19 cellular contexts compared by ENCODE assay signal in the genomic region with DNA sequence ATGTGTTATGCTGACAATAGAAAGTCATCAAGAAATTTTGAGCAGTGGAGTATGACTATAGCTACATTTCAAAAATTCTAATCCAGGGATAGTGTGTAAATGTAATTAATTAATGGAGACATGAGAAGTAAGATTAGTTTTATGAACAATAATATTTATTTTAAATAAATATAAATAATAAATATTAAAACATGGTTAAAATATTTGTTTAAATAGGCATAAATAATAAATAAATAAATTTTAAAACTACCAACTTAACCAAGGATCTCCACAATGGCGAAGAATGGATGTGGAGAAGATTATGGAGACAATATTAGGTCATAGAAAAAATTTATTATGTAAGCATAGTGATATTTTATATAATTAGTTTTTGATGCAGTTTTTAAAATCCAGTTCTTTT.
DNase-seq lines count a peak whose midpoint lies in the region; ATAC-seq, FAIRE-seq and TF ChIP-seq lines count a peak whose summit lies in the region.
"Had no signal": no experiment of that assay in that cellular context is flagged by ENCODE, and none has a peak within 500 bp of the region (broad histone marks: within the 10 kb centered on the region; RNA-seq: fewer than 3 reads in every experiment).

No MANE protein-coding gene starts in this region.

- no peaks in the 10 kb centered on the region for H3K36me3 Mint-ChIP-seq in WTC11
- H3K36me3 Mint-ChIP-seq in activated T-helper 1 cell treated with anti-CD3 and anti-CD28 coated beads, Interleukin-12 subunit alpha, Interleukin-12 subunit beta, Interleukin-2, Interleukin-4 antibody, amounts not matched to agents 30 ng/mL and 10 ng/mL and 1 ng/mL, durations not matched to agents 14 hours and 24 hours and 36 hours (ENCODE audit: low read depth), result no peaks in the 10 kb centered on the region
- H3K36me3 Mint-ChIP-seq in activated T-helper 17 cell treated with anti-CD3 and anti-CD28 coated beads, Interleukin-2, amount 50 U/mL, for 72 hours (ENCODE audit: low read depth), result no peaks in the 10 kb centered on the region
- H3K36me3 Mint-ChIP-seq: CD8-positive, alpha-beta T cell had no signal

- no peak for TF ChIP-seq CTCF in WTC11 (IDR thresholded peaks at IDR 0.05)

- intact Hi-C loops in activated T-helper 1 cell treated with anti-CD3 and anti-CD28 coated beads, Interleukin-12 subunit alpha, Interleukin-12 subunit beta, Interleukin-2, Interleukin-4 antibody, amounts not matched to agents 30 ng/mL and 10 ng/mL and 1 ng/mL, durations not matched to agents 14 hours and 24 hours and 36 hours (cut with micrococcal nuclease), result no loop called here

- peaks cover 3% of the 10 kb centered on the region; the same call in 1 of the 2 replicates for H3K27me3 Mint-ChIP-seq in WTC11 (ENCODE audit: low read depth)
- H3K27me3 Mint-ChIP-seq in activated T-helper 1 cell treated with anti-CD3 and anti-CD28 coated beads, Interleukin-12 subunit alpha, Interleukin-12 subunit beta, Interleukin-2, Interleukin-4 antibody, amounts not matched to agents 30 ng/mL and 10 ng/mL and 1 ng/mL, durations not matched to agents 14 hours and 24 hours and 36 hours (ENCODE audit: insufficient read depth), result no peaks in the 10 kb centered on the region
- no peaks in the 10 kb centered on the region for H3K27me3 Mint-ChIP-seq in activated T-helper 17 cell treated with anti-CD3 and anti-CD28 coated beads, Interleukin-2, amount 50 U/mL, for 72 hours
- H3K27me3 Mint-ChIP-seq: B cell; CD4-positive, alpha-beta T cell had no signal

- ATAC-seq in WTC11, result no peak
- ATAC-seq in activated T-helper 17 cell treated with anti-CD3 and anti-CD28 coated beads, Interleukin-2, amount 50 U/mL, for 72 hours (replicated peaks), result no peak
- ATAC-seq: A549; CD8-positive, alpha-beta T cell had no signal

- POLR2A ChIA-PET in WTC11 (lab: Charles Lee), result no interaction called here

- CTCF ChIA-PET in WTC11 (lab: Charles Lee), result no interaction called here

- H3K4me1 Mint-ChIP-seq in WTC11, result no peaks in the 10 kb centered on the region
- H3K4me1 Mint-ChIP-seq in activated T-helper 1 cell treated with anti-CD3 and anti-CD28 coated beads, Interleukin-12 subunit alpha, Interleukin-12 subunit beta, Interleukin-2, Interleukin-4 antibody, amounts not matched to agents 30 ng/mL and 10 ng/mL and 1 ng/mL, durations not matched to agents 14 hours and 24 hours and 36 hours (ENCODE audit: low read depth), result no peaks in the 10 kb centered on the region
- H3K4me1 Mint-ChIP-seq in activated T-helper 17 cell treated with anti-CD3 and anti-CD28 coated beads, Interleukin-2, amount 50 U/mL, for 72 hours, result no peaks in the 10 kb centered on the region
- H3K4me1 Mint-ChIP-seq: B cell had no signal

- DNase-seq in WTC11 (ENCODE audit: low spot score), result no peak
- DNase-seq in frontal cortex (ENCODE audit: low spot score in 2 of 2), result no peak
- DNase-seq in NCI-H524 (lab: John Stamatoyannopoulos, UW), result no peak
- DNase-seq in activated T-helper 1 cell treated with anti-CD3 and anti-CD28 coated beads, Interleukin-12 subunit alpha, Interleukin-12 subunit beta, Interleukin-2, Interleukin-4 antibody, amounts not matched to agents 30 ng/mL and 10 ng/mL and 1 ng/mL, durations not matched to agents 14 hours and 24 hours and 36 hours (ENCODE audit: low spot score), result no peak
- DNase-seq: 8988T; AML-193; Caco-2; Calu3; CD4-positive, alpha-beta T cell; CD8-positive, alpha-beta T cell; DMS79 treated with DMSO at 0.1 percent for 48 hours; GF-D8 had no signal

- FAIRE-seq in frontal cortex (lab: Jason Lieb, UNC), result peak; percentile 84
- FAIRE-seq: A549, D721Med, G401.6, GM12891, GM19239 had no signal

- H3K4me3 Mint-ChIP-seq in WTC11, result no peak overlapping the region
- H3K4me3 Mint-ChIP-seq in activated T-helper 1 cell treated with anti-CD3 and anti-CD28 coated beads, Interleukin-12 subunit alpha, Interleukin-12 subunit beta, Interleukin-2, Interleukin-4 antibody, amounts not matched to agents 30 ng/mL and 10 ng/mL and 1 ng/mL, durations not matched to agents 14 hours and 24 hours and 36 hours, result no peak overlapping the region
- no peak overlapping the region for H3K4me3 Mint-ChIP-seq in activated T-helper 17 cell treated with anti-CD3 and anti-CD28 coated beads, Interleukin-2, amount 50 U/mL, for 72 hours
- H3K4me3 Mint-ChIP-seq: B cell; CD4-positive, alpha-beta T cell; CD8-positive, alpha-beta T cell had no signal

- no peaks in the 10 kb centered on the region for H3K9me3 Mint-ChIP-seq in WTC11
- peaks cover 20% of the 10 kb centered on the region for H3K9me3 Mint-ChIP-seq in activated T-helper 1 cell treated with anti-CD3 and anti-CD28 coated beads, Interleukin-12 subunit alpha, Interleukin-12 subunit beta, Interleukin-2, Interleukin-4 antibody, amounts not matched to agents 30 ng/mL and 10 ng/mL and 1 ng/mL, durations not matched to agents 14 hours and 24 hours and 36 hours
- H3K9me3 Mint-ChIP-seq in activated T-helper 17 cell treated with anti-CD3 and anti-CD28 coated beads, Interleukin-2, amount 50 U/mL, for 72 hours, result peaks cover 19% of the 10 kb centered on the region

- H3K27ac Mint-ChIP-seq in WTC11, result no peak overlapping the region
- no peak overlapping the region for H3K27ac Mint-ChIP-seq in activated T-helper 1 cell treated with anti-CD3 and anti-CD28 coated beads, Interleukin-12 subunit alpha, Interleukin-12 subunit beta, Interleukin-2, Interleukin-4 antibody, amounts not matched to agents 30 ng/mL and 10 ng/mL and 1 ng/mL, durations not matched to agents 14 hours and 24 hours and 36 hours
- H3K27ac Mint-ChIP-seq in activated T-helper 17 cell treated with anti-CD3 and anti-CD28 coated beads, Interleukin-2, amount 50 U/mL, for 72 hours, result no peak overlapping the region
- H3K27ac Mint-ChIP-seq: B cell; CD4-positive, alpha-beta T cell; CD8-positive, alpha-beta T cell had no signal

TF ChIP-seq in WTC11, 78 proteins besides CTCF, POLR2A, EP300 and RAD21:
- TF ChIP-seq HMGA2 (CRISPR knock-in tag; IDR thresholded peaks at IDR 0.05), result peak; percentile 96
- no peak for TF ChIP-seq GABPB1 (CRISPR knock-in tag; IDR thresholded peaks at IDR 0.05)
